ENCODE assay signal across 8 cellular contexts in genomic region chr1:42766723-42767509, GRCh38. TPM values are rescaled to one million over a fixed set of nuclear protein-coding genes. Genes with fewer than 3 reads are reported as not detected.
A peak's percentile ranks its signal among the peaks of the same experiment; 100 is the strongest.
DNase-seq lines count a peak whose midpoint lies in the region; ATAC-seq, FAIRE-seq and TF ChIP-seq lines count a peak whose summit lies in the region.

TSS of gene C1orf50 (plus strand) at chr1:42767249. CDS start at chr1:42767312, 63 bp downstream.
A gene with protein sequence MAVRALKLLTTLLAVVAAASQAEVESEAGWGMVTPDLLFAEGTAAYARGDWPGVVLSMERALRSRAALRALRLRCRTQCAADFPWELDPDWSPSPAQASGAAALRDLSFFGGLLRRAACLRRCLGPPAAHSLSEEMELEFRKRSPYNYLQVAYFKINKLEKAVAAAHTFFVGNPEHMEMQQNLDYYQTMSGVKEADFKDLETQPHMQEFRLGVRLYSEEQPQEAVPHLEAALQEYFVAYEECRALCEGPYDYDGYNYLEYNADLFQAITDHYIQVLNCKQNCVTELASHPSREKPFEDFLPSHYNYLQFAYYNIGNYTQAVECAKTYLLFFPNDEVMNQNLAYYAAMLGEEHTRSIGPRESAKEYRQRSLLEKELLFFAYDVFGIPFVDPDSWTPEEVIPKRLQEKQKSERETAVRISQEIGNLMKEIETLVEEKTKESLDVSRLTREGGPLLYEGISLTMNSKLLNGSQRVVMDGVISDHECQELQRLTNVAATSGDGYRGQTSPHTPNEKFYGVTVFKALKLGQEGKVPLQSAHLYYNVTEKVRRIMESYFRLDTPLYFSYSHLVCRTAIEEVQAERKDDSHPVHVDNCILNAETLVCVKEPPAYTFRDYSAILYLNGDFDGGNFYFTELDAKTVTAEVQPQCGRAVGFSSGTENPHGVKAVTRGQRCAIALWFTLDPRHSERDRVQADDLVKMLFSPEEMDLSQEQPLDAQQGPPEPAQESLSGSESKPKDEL (minus strand): TSS chr1:42767028. CDS start chr1:42766971, 57 bp downstream.

- H3K9me2 ChIP-seq in SU-DHL-6 (replicated peaks; ENCODE audit: insufficient read depth, low read length) = no peaks in the 10 kb centered on the region

- H3K9me3 ChIP-seq in SU-DHL-6 (ENCODE audit: insufficient read depth, low read length) (no peaks in the 10 kb centered on the region), pancreas (no peaks in the 10 kb centered on the region), tibial artery (no peaks in the 10 kb centered on the region)

- peaks cover 33% of the 10 kb centered on the region for H3K4me1 Mint-ChIP-seq in activated naive CD8-positive, alpha-beta T cell treated with anti-CD3 and anti-CD28 coated beads, Interleukin-2, amount 50 U/mL, for 24 hours

- TF ChIP-seq CTCF in GM12875 (IDR thresholded peaks at IDR 0.05; ENCODE audit: borderline replicate concordance, insufficient read depth, low read depth, low read length) = no peak
- no peak for TF ChIP-seq CTCF in SU-DHL-6 (IDR thresholded peaks at IDR 0.05; ENCODE audit: insufficient read depth, low read length, poor library complexity, severe bottlenecking)
- TF ChIP-seq CTCF in pancreas (IDR thresholded peaks at IDR 0.05) = no peak
- TF ChIP-seq CTCF in tibial artery (IDR thresholded peaks at IDR 0.05) = no peak

- H3K27me3 Mint-ChIP-seq in activated naive CD8-positive, alpha-beta T cell treated with anti-CD3 and anti-CD28 coated beads, Interleukin-2, amount 50 U/mL, for 24 hours = no peaks in the 10 kb centered on the region

- peak within 1 kb of the TSS; percentile 80 for H3K27ac Mint-ChIP-seq in activated naive CD8-positive, alpha-beta T cell treated with anti-CD3 and anti-CD28 coated beads, Interleukin-2, amount 50 U/mL, for 24 hours

- peaks cover 57% of the 10 kb centered on the region for H3K79me2 ChIP-seq in SU-DHL-6 (ENCODE audit: insufficient read depth, low read length)

- H3K9ac ChIP-seq in SU-DHL-6 (ENCODE audit: low read length) = peak within 1 kb of the TSS; percentile 88

- H3K4me3 ChIP-seq in GM12875 (ENCODE audit: low read depth, low read length) (peak within 1 kb of the TSS; percentile 87), SU-DHL-6 (ENCODE audit: insufficient read depth, low read length, poor library complexity, severe bottlenecking) (peak within 1 kb of the TSS; percentile 77), pancreas (peak within 1 kb of the TSS; percentile 96 to 98 (median 96)), tibial artery (peak within 1 kb of the TSS; percentile 86 to 98)

- peaks cover 4% of the 10 kb centered on the region; the same call in 1 of the 2 replicates for H4K20me1 ChIP-seq in SU-DHL-6 (ENCODE audit: low read depth, low read length)

- peak; percentile 89 for FAIRE-seq in pancreas (lab: Jason Lieb, UNC)

- peak; percentile 99 to 100 (median 99) for DNase-seq in NCI-H1417 (lab: John Stamatoyannopoulos, UW)
- DNase-seq in activated naive CD8-positive, alpha-beta T cell treated with anti-CD3 and anti-CD28 coated beads, Interleukin-2, amount 50 U/mL, for 24 hours = peak; percentile 99
- DNase-seq in Right ventricle myocardium superior = peak; percentile 100
- DNase-seq in pancreas = peak; percentile 99 to 100 (median 100)
- DNase-seq in tibial artery = peak; percentile 100

- H3K4me1 ChIP-seq in pancreas (peaks cover 0 to 19% (median 11%) of the 10 kb centered on the region in 3 donors), tibial artery (peaks cover 0 to 48% (median 18%) of the 10 kb centered on the region in 4 donors)

- H3K4me2 ChIP-seq in SU-DHL-6 (ENCODE audit: low read depth, low read length, poor library complexity, severe bottlenecking) = peak within 1 kb of the TSS; percentile 90

- peak within 1 kb of the TSS; percentile 55 for H3K27ac ChIP-seq in SU-DHL-6 (ENCODE audit: low read depth, low read length)
- H3K27ac ChIP-seq in pancreas = peak within 1 kb of the TSS; percentile 75 to 87 (median 83)
- H3K27ac ChIP-seq in tibial artery = peak within 1 kb of the TSS; percentile 89 to 94

- peak within 1 kb of the TSS; percentile 81 for H2AFZ ChIP-seq in SU-DHL-6 (ENCODE audit: low read depth, low read length, severe bottlenecking)

- WGBS in pancreas, 2 donors = 0% methylated on average over 74 to 84 of the region's 84 CpGs

- H3K4me3 Mint-ChIP-seq in activated naive CD8-positive, alpha-beta T cell treated with anti-CD3 and anti-CD28 coated beads, Interleukin-2, amount 50 U/mL, for 24 hours = no peak within 1 kb of the TSS

- peak; percentile 88 for ATAC-seq in HG02763 (IDR thresholded peaks at IDR 0.05; ENCODE audit: unreplicated experiment)
- peak; percentile 97 for ATAC-seq in activated naive CD8-positive, alpha-beta T cell treated with anti-CD3 and anti-CD28 coated beads, Interleukin-2, amount 50 U/mL, for 24 hours
- ATAC-seq in Right ventricle myocardium superior (ENCODE audit: poor library complexity) = peak; percentile 96
- ATAC-seq in pancreas = peak; percentile 95 to 98 (median 95)

- no peaks in the 10 kb centered on the region for H3K9me3 Mint-ChIP-seq in activated naive CD8-positive, alpha-beta T cell treated with anti-CD3 and anti-CD28 coated beads, Interleukin-2, amount 50 U/mL, for 24 hours

- H3F3A ChIP-seq in SU-DHL-6 (ENCODE audit: insufficient read depth) = no peaks in the 10 kb centered on the region

- no peaks in the 10 kb centered on the region for H3K27me3 ChIP-seq in SU-DHL-6 (ENCODE audit: low read length)
- no peaks in the 10 kb centered on the region for H3K27me3 ChIP-seq in pancreas
- H3K27me3 ChIP-seq in tibial artery = no peaks in the 10 kb centered on the region

- intact Hi-C loops in Right ventricle myocardium superior (cut with DNase I) = no loop called here
- intact Hi-C loops in pancreas (cut with DNase I) = no loop called here
- intact Hi-C loops in tibial artery (cut with DNase I; ENCODE audit: low total_unique reads) = loop anchor here (5.0 kb wide), 1 partner anchor 50 kb away; the partner anchor contains the start of genes ERMAP and SVBP

- H3K36me3 ChIP-seq in SU-DHL-6 (ENCODE audit: low read length) (no peaks in the 10 kb centered on the region), pancreas (no peaks in the 10 kb centered on the region), tibial artery (peaks cover 0 to 5% (median 5%) of the 10 kb centered on the region in 3 donors)

- H3K36me3 Mint-ChIP-seq in activated naive CD8-positive, alpha-beta T cell treated with anti-CD3 and anti-CD28 coated beads, Interleukin-2, amount 50 U/mL, for 24 hours (ENCODE audit: low read depth) = peaks cover 15% of the 10 kb centered on the region

RNA-seq across cellular contexts. Expression of gene C1orf50, which starts in this region (rescaled TPM):
- total RNA-seq in Right ventricle myocardium superior (7.6 TPM), pancreas (1 to 10 TPM; 1.6 to 3.5 (median 2.8) TPM)
- polyA plus RNA-seq in pancreas = 1 to 10 TPM; 2.4 to 2.5 TPM

RNA-seq across cellular contexts. Expression of the second gene that starts in this region (rescaled TPM):
- total RNA-seq in Right ventricle myocardium superior (6.7 TPM), pancreas (10 to 100 TPM in 4 of 6 donors, 1 to 10 TPM in 2; 6.8 to 26.2 (median 11.8) TPM)
- polyA plus RNA-seq in pancreas = 10 to 100 TPM; 27.0 to 37.0 TPM

Comparison
In these comparisons a context has a peak if more than half of its experiments do, and no peak if none do; other contexts are left out.
1. Peak in every context shown above with its lines: DNase-seq, ATAC-seq, H3K4me3 ChIP-seq and H3K27ac ChIP-seq.